In the genomic region with DNA sequence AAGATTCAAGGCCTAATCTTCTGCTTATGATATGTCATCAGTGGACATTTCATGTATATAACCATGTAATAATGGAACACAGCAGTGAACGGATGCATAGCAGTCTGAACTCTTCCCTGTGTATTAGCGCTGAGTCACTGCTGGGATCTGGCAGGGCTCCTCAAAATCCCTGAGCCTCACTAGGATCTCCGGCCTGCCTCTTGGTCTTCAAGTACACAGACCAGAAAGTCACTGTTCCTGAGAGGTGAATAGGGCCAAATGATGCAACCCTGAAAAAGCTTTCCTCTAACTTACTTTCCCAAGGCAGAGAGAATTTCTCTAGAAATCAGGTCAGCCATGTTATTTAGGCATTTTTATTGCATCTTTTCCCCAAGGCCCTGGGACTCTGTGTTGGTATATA, we compare ENCODE assay signal across 12 cellular contexts. TPM values are rescaled to one million over a fixed set of nuclear protein-coding genes. Genes with fewer than 3 reads are reported as not detected.
DNase-seq lines count a peak whose midpoint lies in the region; ATAC-seq, FAIRE-seq and TF ChIP-seq lines count a peak whose summit lies in the region.
"Had no signal": no experiment of that assay in that cellular context is flagged by ENCODE, and none has a peak within 500 bp of the region (broad histone marks: within the 10 kb centered on the region; RNA-seq: fewer than 3 reads in every experiment).

No MANE protein-coding gene starts in this region.

- in situ Hi-C loops in ACHN (cut with HindIII; ENCODE audit: low pct_ligation_motif_present, low pct_unique_long_range_greater_than_20kb, low sequenced_read_pairs) = no loop called here

- no peaks in the 10 kb centered on the region for H3K4me1 Mint-ChIP-seq in immature natural killer cell

- no peak overlapping the region for H3K4me3 Mint-ChIP-seq in immature natural killer cell

- FAIRE-seq in GM12892 (lab: Jason Lieb, UNC) = peak; percentile 17

- WGBS in adrenal gland, 4 donors = 32 to 51% (median 40%) methylated on average over 2 to 3 of the region's 3 CpGs
- WGBS in testis, 2 donors = 60 to 67% methylated on average over 3 of the region's 3 CpGs

- peaks cover 6 to 9% (median 8%) of the 10 kb centered on the region in 3 donors for H3K9me3 ChIP-seq in adrenal gland (replicated peaks in 1 of 3)
- no peaks in the 10 kb centered on the region for H3K9me3 ChIP-seq in testis
- no peaks in the 10 kb centered on the region for H3K9me3 ChIP-seq in SJCRH30 (replicated peaks)

- peaks cover 0 to 8% (median 0%) of the 10 kb centered on the region in 3 donors for H3K27me3 Mint-ChIP-seq in immature natural killer cell (ENCODE audit: low read depth in 3 of 3)

- DNase-seq in GM12892 (ENCODE audit: insufficient read length) (no peak), adrenal gland (peak in 6 of 7 donors; percentile 52 to 78 (median 64)), left cardiac atrium (peak; percentile 47), testis (peak; percentile 81), ACHN (no peak), SJCRH30 (no peak), immature natural killer cell (no peak)
- DNase-seq: DND-41, NCI-H1048 had no signal

- TF ChIP-seq CTCF in adrenal gland (IDR thresholded peaks at IDR 0.05) = no peak
- no peak for TF ChIP-seq CTCF in testis (IDR thresholded peaks at IDR 0.05)

- peak; percentile 53 to 75 for ATAC-seq in left cardiac atrium
- ATAC-seq in HG03139 (IDR thresholded peaks at IDR 0.05; ENCODE audit: unreplicated experiment) = no peak

- no peak overlapping the region for H3K27ac Mint-ChIP-seq in immature natural killer cell

- no peaks in the 10 kb centered on the region for H3K4me1 ChIP-seq in adrenal gland (replicated peaks in 1 of 2)
- no peaks in the 10 kb centered on the region for H3K4me1 ChIP-seq in testis
- H3K4me1 ChIP-seq in SJCRH30 = no peaks in the 10 kb centered on the region

- H3K36me3 ChIP-seq in adrenal gland (replicated peaks in 1 of 2) = no peaks in the 10 kb centered on the region
- H3K36me3 ChIP-seq in testis (ENCODE audit: low read depth, missing control alignments) = no peaks in the 10 kb centered on the region
- no peaks in the 10 kb centered on the region for H3K36me3 ChIP-seq in SJCRH30
- H3K36me3 ChIP-seq: cardiac muscle cell had no signal

- no peak overlapping the region for H3K4me3 ChIP-seq in adrenal gland
- no peak overlapping the region for H3K4me3 ChIP-seq in testis
- no peak overlapping the region for H3K4me3 ChIP-seq in SJCRH30
- H3K4me3 ChIP-seq: cardiac muscle cell, skin epidermis had no signal

- H3K9me3 Mint-ChIP-seq in immature natural killer cell = peaks cover 0 to 4% (median 0%) of the 10 kb centered on the region in 6 donors

- peaks cover 6% of the 10 kb centered on the region for H3K27me3 ChIP-seq in adrenal gland
- H3K27me3 ChIP-seq in testis = no peaks in the 10 kb centered on the region
- H3K27me3 ChIP-seq in SJCRH30 = no peaks in the 10 kb centered on the region
- H3K27me3 ChIP-seq: cardiac muscle cell had no signal

- intact Hi-C loops in adrenal gland (cut with DNase I) (no loop called here), left cardiac atrium (cut with DNase I) (no loop called here), testis (cut with DNase I; ENCODE audit: low total_unique reads) (no loop called here)

- H3K27ac ChIP-seq in adrenal gland (peak overlapping the region in 1 of 5 donors; percentile 11), testis (no peak overlapping the region), SJCRH30 (no peak overlapping the region)
- H3K27ac ChIP-seq: cardiac muscle cell, skin epidermis had no signal

- H3K36me3 Mint-ChIP-seq in immature natural killer cell = no peaks in the 10 kb centered on the region

- TF ChIP-seq POLR2A in GM12892 (IDR thresholded peaks at IDR 0.05; ENCODE audit: low read depth, low read length) (no peak), adrenal gland (IDR thresholded peaks at IDR 0.05) (no peak), testis (IDR thresholded peaks at IDR 0.05) (no peak)

RNA-seq across cellular contexts. Expression of gene POU2AF1, which starts 35.0 kb away (rescaled TPM):
- polyA plus RNA-seq in GM12892 (2012; ENCODE audit: missing spikeins) = 151 TPM
- total RNA-seq in adrenal gland (under 1 TPM in 3 of 8 donors, not detected in 5; 0.18 to 0.71 (median 0.38) TPM), left cardiac atrium (under 1 TPM; 0.10 to 0.21 TPM), testis (1 to 10 TPM; 2.8 to 4.6 TPM)
- polyA plus RNA-seq in adrenal gland (1 to 10 TPM in 1 of 3 donors, under 1 TPM in 2; 0.03 to 1.7 (median 0.80) TPM), testis (ENCODE audit: insufficient read depth, low read depth, low replicate concordance) (2.7 TPM), immature natural killer cell (under 1 TPM in 1 of 3 donors, not detected in 2; 0.09 TPM)
- total RNA-seq in SJCRH30 (2014; rRNA removed; shearing (Covaris generic)) = not detected in 2 replicates
- total RNA-seq: cardiac muscle cell had no signal
- polyA plus RNA-seq: cardiac muscle cell had no signal

RNA-seq across cellular contexts. Expression of gene POU2AF3, which starts 45.7 kb away (rescaled TPM):
- polyA plus RNA-seq in GM12892 (2012; ENCODE audit: missing spikeins) = 0.93 TPM
- 1 to 10 TPM in 6 of 8 donors, under 1 TPM in 1, not detected in 1; 0.28 to 4.2 (median 1.8) TPM for total RNA-seq in adrenal gland
- polyA plus RNA-seq in adrenal gland = 1 to 10 TPM in 2 of 3 donors, under 1 TPM in 1; 0.81 to 4.8 (median 2.9) TPM
- total RNA-seq in left cardiac atrium = under 1 TPM; 0.18 to 0.44 TPM
- 1 to 10 TPM; 6.4 to 9.0 TPM for total RNA-seq in testis
- 11.5 TPM for polyA plus RNA-seq in testis (ENCODE audit: insufficient read depth, low read depth, low replicate concordance)
- total RNA-seq in SJCRH30 (2014; rRNA removed; shearing (Covaris generic)) = not detected in 2 replicates
- polyA plus RNA-seq in immature natural killer cell = not detected

Comparison
In these comparisons a context has a peak if more than half of its experiments do, and no peak if none do; other contexts are left out.
1. DNase-seq: peak in adrenal gland (6 of 7), left cardiac atrium (single experiment) and testis (single experiment); none in GM12892 (single experiment), ACHN (single experiment), SJCRH30 (0 of 2) and immature natural killer cell (0 of 3).